Comparison of ENCODE assay signal across 12 cellular contexts in the genomic region with DNA sequence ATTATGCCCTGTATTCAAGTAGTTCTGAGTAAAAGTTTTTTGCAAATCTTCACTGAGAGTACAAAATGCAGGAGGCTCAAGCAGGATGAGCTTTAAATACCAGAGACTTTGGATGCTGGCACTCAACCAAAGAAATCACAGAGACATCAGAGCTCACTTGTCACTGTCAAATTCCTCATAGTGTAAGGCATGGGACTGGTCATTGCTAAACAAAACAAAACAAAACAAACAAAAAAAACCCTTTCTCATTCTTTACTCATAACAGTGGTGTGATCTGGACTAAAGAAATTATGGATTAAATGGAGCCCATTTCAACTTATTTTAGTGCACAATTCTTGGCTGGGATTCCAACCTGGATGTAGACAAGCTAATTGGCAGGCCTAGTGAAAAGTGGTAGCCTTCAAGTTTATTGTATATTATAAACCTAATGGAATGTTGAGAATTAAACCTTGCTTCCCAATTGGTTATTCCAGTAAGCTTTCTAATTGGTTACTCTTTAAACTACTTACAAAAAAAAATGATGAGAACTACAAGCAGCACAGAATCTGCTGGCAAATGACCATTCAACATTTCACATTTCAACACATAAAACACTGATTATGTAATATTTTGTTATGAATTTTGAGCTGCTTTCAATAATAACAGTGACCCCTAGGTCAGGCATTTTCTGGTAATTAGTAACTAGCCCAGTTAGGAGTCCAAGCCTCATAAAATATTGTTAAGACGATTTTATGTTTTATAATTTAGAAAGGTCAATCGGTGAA. TPM values are rescaled to one million over a fixed set of nuclear protein-coding genes. Genes with fewer than 3 reads are reported as not detected.
DNase-seq lines count a peak whose midpoint lies in the region; ATAC-seq and TF ChIP-seq lines count a peak whose summit lies in the region.
"Had no signal": no experiment of that assay in that cellular context is flagged by ENCODE, and none has a peak within 500 bp of the region (broad histone marks: within the 10 kb centered on the region; RNA-seq: fewer than 3 reads in every experiment).

No MANE protein-coding gene starts in this region.

- no peaks in the 10 kb centered on the region for H3K9me3 Mint-ChIP-seq in osteocyte (ENCODE audit: unreplicated experiment)
- H3K9me3 Mint-ChIP-seq: brain; CD8-positive, alpha-beta T cell had no signal

- no peaks in the 10 kb centered on the region for H3K4me1 ChIP-seq in Panc1 (ENCODE audit: control insufficient read depth, insufficient read depth, low read length)

- H3K9me3 ChIP-seq in Panc1 (ENCODE audit: control insufficient read depth, insufficient read depth, low read depth, low read length) = no peaks in the 10 kb centered on the region

- no peaks in the 10 kb centered on the region for H3K36me3 ChIP-seq in Panc1 (ENCODE audit: control insufficient read depth, insufficient read depth, low read length)

- no peak overlapping the region for H3K4me3 Mint-ChIP-seq in osteocyte (ENCODE audit: unreplicated experiment)
- H3K4me3 Mint-ChIP-seq: brain; CD8-positive, alpha-beta T cell had no signal

- DNase-seq in EL (peak; percentile 81), Panc1 (ENCODE audit: low read depth, low spot score) (peak; percentile 56), fibroblast of gingiva (ENCODE audit: low read depth) (peak; percentile 81), osteocyte (ENCODE audit: extremely low spot score, unreplicated experiment) (no peak), GOT3 (lab: John Stamatoyannopoulos, UW) (no peak), NCI-H1436 (lab: John Stamatoyannopoulos, UW) (no peak), NCI-H2171 treated with DMSO at 0.1 percent for 48 hours (lab: John Stamatoyannopoulos, UW) (no peak)
- DNase-seq: CD8-positive, alpha-beta T cell; NCI-H526 treated with DMSO at 0.1 percent for 48 hours had no signal

- POLR2A ChIA-PET in Panc1 (lab: Charles Lee) = no interaction called here

- in situ Hi-C loops in Panc1 (cut with HindIII; ENCODE audit: low pct_unique_long_range_greater_than_20kb, low sequenced_read_pairs) = no loop called here

- H3K27ac ChIP-seq in Panc1 (ENCODE audit: low read length) = no peak overlapping the region
- H3K27ac ChIP-seq: skin epidermis had no signal

- H3K4me1 Mint-ChIP-seq in osteocyte (ENCODE audit: unreplicated experiment) = peaks cover 47% of the 10 kb centered on the region
- H3K4me1 Mint-ChIP-seq: brain had no signal

- H3K4me3 ChIP-seq in Panc1 (ENCODE audit: low read depth in 2 of 2, low read length in 2 of 2) = no peak overlapping the region
- H3K4me3 ChIP-seq: skin epidermis had no signal

- H3K36me3 Mint-ChIP-seq in osteocyte (ENCODE audit: unreplicated experiment) = no peaks in the 10 kb centered on the region
- H3K36me3 Mint-ChIP-seq: brain; CD8-positive, alpha-beta T cell had no signal

- H3K27ac Mint-ChIP-seq in osteocyte (ENCODE audit: unreplicated experiment) = peak overlapping the region; percentile 75
- H3K27ac Mint-ChIP-seq: CD8-positive, alpha-beta T cell had no signal

- no peak for ATAC-seq in Panc1
- no peak for ATAC-seq in HG02840 (IDR thresholded peaks at IDR 0.05; ENCODE audit: low FRiP score, unreplicated experiment)
- ATAC-seq: CD8-positive, alpha-beta T cell had no signal

- H3K27me3 Mint-ChIP-seq in osteocyte (ENCODE audit: unreplicated experiment) = no peaks in the 10 kb centered on the region

- CTCF ChIA-PET in Panc1 (lab: Charles Lee) = no interaction called here

- intact Hi-C loops in Panc1 (cut with micrococcal nuclease; ENCODE audit: unreplicated experiment) = no loop called here

- no peak for TF ChIP-seq CTCF in Panc1 (IDR thresholded peaks at IDR 0.05)
- no peak for TF ChIP-seq CTCF in osteocyte (IDR thresholded peaks at IDR 0.05)

- H3K27me3 ChIP-seq in Panc1 (ENCODE audit: control insufficient read depth, insufficient read depth, low read length) = no peaks in the 10 kb centered on the region

- no TSS peak for BruUV-seq in Panc1 (replicated peaks; lab: Mats Ljungman, UMichigan)

RNA-seq across cellular contexts. Expression of gene NEK7, which starts 30.6 kb away (rescaled TPM):
- total RNA-seq in Panc1 (2021; ENCODE audit: unreplicated experiment) (53.0 TPM), osteocyte (55.7 and 61.6 TPM in 2 replicates)
- polyA plus RNA-seq in Panc1 (2012; ENCODE audit: insufficient read length) = 19.3 TPM

Comparison
In these comparisons a context has a peak if more than half of its experiments do, and no peak if none do; other contexts are left out.
1. DNase-seq: peak in EL (single experiment), Panc1 (single experiment) and fibroblast of gingiva (single experiment); none in osteocyte (single experiment), GOT3 (single experiment), NCI-H1436 (single experiment) and NCI-H2171 treated with DMSO at 0.1 percent for 48 hours (single experiment).